1 cellular context compared by ENCODE assay signal in the genomic region with DNA sequence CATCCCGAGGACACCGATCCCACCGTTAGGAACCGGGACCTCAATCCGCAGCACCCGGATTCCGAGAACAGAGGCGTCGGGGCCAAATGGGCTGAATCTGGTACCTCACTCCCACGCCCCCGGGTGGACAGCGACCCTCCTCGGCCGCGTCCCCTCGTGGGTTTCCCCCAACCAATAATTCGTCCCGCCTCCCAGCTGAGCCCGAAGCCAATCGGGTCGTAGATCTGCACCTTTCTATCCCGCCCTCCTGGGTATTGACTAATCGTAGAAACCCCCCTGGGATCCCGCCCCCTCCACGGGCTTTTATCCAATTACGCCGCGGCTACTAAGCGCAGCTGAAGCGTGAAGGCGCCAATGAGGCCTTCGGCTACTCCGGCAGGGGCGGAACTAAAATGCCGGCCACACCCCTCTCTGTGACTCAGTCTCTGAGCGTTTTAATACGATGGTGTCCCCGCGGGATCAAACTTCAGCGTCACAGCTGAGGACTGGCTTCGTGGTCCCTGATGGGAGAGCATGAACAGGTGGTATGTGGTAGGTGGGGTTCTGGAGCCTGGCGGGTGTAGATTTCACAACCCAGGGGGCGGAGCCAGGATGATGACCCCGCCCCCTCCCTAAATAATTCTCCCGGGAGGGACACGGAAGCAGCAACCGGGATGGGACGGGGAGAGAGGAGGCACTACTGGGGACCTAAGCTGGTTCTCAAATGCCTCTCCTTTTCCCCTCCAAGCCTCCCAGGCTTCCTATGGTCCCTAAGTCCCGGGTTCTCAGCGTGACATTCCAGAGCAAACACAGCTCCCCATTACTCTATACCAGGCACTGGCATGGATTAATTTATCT.
TF ChIP-seq lines count a peak whose summit lies in the region.

A gene with protein sequence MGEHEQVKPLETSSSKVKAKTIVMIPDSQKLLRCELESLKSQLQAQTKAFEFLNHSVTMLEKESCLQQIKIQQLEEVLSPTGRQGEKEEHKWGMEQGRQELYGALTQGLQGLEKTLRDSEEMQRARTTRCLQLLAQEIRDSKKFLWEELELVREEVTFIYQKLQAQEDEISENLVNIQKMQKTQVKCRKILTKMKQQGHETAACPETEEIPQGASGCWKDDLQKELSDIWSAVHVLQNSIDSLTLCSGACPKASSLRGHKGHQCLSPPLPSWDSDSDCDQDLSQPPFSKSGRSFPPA (plus strand): TSS at position 416 of the 837 bp plus-strand sequence. CDS start 88 bp downstream, at position 504.
A gene (minus strand): TSS at position 165 of the 837 bp plus-strand sequence. CDS start 649 bp downstream, outside the sequence.

TF ChIP-seq in K562, 482 proteins besides CTCF, POLR2A, EP300 and RAD21 (continued from another document and continues in another):
- TF ChIP-seq, protein P1, sequence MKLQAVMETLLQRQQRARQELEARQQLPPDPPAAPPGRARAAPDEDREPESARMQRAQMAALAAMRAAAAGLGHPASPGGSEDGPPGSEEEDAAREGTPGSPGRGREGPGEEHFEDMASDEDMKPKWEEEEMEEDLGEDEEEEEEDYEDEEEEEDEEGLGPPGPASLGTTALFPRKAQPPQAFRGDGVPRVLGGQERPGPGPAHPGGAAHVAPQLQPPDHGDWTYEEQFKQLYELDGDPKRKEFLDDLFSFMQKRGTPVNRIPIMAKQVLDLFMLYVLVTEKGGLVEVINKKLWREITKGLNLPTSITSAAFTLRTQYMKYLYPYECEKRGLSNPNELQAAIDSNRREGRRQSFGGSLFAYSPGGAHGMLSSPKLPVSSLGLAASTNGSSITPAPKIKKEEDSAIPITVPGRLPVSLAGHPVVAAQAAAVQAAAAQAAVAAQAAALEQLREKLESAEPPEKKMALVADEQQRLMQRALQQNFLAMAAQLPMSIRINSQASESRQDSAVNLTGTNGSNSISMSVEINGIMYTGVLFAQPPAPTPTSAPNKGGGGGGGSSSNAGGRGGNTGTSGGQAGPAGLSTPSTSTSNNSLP (IDR thresholded peaks at IDR 0.05; ENCODE audit: borderline replicate concordance, low read depth, low read length), result peak; percentile 78; the same call in 1 of the 2 replicates
- TF ChIP-seq NRF1 (conservative IDR thresholded peaks at IDR 0.05 in 1 of 2, IDR thresholded peaks at IDR 0.05 in 1 of 2), result peak; percentile 69 to 72
- peak; percentile 98 for TF ChIP-seq CEBPB (tag; IDR thresholded peaks at IDR 0.05)
- TF ChIP-seq KAT7 (CRISPR knock-in tag; IDR thresholded peaks at IDR 0.05; ENCODE audit: borderline replicate concordance), result 0 out of 2 replicates have a peak, but pooled peaks have one; percentile 35
- TF ChIP-seq, protein P2, sequence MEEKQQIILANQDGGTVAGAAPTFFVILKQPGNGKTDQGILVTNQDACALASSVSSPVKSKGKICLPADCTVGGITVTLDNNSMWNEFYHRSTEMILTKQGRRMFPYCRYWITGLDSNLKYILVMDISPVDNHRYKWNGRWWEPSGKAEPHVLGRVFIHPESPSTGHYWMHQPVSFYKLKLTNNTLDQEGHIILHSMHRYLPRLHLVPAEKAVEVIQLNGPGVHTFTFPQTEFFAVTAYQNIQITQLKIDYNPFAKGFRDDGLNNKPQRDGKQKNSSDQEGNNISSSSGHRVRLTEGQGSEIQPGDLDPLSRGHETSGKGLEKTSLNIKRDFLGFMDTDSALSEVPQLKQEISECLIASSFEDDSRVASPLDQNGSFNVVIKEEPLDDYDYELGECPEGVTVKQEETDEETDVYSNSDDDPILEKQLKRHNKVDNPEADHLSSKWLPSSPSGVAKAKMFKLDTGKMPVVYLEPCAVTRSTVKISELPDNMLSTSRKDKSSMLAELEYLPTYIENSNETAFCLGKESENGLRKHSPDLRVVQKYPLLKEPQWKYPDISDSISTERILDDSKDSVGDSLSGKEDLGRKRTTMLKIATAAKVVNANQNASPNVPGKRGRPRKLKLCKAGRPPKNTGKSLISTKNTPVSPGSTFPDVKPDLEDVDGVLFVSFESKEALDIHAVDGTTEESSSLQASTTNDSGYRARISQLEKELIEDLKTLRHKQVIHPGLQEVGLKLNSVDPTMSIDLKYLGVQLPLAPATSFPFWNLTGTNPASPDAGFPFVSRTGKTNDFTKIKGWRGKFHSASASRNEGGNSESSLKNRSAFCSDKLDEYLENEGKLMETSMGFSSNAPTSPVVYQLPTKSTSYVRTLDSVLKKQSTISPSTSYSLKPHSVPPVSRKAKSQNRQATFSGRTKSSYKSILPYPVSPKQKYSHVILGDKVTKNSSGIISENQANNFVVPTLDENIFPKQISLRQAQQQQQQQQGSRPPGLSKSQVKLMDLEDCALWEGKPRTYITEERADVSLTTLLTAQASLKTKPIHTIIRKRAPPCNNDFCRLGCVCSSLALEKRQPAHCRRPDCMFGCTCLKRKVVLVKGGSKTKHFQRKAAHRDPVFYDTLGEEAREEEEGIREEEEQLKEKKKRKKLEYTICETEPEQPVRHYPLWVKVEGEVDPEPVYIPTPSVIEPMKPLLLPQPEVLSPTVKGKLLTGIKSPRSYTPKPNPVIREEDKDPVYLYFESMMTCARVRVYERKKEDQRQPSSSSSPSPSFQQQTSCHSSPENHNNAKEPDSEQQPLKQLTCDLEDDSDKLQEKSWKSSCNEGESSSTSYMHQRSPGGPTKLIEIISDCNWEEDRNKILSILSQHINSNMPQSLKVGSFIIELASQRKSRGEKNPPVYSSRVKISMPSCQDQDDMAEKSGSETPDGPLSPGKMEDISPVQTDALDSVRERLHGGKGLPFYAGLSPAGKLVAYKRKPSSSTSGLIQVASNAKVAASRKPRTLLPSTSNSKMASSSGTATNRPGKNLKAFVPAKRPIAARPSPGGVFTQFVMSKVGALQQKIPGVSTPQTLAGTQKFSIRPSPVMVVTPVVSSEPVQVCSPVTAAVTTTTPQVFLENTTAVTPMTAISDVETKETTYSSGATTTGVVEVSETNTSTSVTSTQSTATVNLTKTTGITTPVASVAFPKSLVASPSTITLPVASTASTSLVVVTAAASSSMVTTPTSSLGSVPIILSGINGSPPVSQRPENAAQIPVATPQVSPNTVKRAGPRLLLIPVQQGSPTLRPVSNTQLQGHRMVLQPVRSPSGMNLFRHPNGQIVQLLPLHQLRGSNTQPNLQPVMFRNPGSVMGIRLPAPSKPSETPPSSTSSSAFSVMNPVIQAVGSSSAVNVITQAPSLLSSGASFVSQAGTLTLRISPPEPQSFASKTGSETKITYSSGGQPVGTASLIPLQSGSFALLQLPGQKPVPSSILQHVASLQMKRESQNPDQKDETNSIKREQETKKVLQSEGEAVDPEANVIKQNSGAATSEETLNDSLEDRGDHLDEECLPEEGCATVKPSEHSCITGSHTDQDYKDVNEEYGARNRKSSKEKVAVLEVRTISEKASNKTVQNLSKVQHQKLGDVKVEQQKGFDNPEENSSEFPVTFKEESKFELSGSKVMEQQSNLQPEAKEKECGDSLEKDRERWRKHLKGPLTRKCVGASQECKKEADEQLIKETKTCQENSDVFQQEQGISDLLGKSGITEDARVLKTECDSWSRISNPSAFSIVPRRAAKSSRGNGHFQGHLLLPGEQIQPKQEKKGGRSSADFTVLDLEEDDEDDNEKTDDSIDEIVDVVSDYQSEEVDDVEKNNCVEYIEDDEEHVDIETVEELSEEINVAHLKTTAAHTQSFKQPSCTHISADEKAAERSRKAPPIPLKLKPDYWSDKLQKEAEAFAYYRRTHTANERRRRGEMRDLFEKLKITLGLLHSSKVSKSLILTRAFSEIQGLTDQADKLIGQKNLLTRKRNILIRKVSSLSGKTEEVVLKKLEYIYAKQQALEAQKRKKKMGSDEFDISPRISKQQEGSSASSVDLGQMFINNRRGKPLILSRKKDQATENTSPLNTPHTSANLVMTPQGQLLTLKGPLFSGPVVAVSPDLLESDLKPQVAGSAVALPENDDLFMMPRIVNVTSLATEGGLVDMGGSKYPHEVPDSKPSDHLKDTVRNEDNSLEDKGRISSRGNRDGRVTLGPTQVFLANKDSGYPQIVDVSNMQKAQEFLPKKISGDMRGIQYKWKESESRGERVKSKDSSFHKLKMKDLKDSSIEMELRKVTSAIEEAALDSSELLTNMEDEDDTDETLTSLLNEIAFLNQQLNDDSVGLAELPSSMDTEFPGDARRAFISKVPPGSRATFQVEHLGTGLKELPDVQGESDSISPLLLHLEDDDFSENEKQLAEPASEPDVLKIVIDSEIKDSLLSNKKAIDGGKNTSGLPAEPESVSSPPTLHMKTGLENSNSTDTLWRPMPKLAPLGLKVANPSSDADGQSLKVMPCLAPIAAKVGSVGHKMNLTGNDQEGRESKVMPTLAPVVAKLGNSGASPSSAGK (IDR thresholded peaks at IDR 0.05), result peak; percentile 70
- TF ChIP-seq MBD2 (IDR thresholded peaks at IDR 0.05; ENCODE audit: borderline replicate concordance, low read depth), result peak; percentile 94
- TF ChIP-seq, protein P3, sequence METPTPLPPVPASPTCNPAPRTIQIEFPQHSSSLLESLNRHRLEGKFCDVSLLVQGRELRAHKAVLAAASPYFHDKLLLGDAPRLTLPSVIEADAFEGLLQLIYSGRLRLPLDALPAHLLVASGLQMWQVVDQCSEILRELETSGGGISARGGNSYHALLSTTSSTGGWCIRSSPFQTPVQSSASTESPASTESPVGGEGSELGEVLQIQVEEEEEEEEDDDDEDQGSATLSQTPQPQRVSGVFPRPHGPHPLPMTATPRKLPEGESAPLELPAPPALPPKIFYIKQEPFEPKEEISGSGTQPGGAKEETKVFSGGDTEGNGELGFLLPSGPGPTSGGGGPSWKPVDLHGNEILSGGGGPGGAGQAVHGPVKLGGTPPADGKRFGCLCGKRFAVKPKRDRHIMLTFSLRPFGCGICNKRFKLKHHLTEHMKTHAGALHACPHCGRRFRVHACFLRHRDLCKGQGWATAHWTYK (CRISPR knock-in tag; IDR thresholded peaks at IDR 0.05), result 0 out of 2 replicates have a peak, but pooled peaks have one; percentile 47
- no peak for TF ChIP-seq ATF1 (CRISPR knock-in tag; IDR thresholded peaks at IDR 0.05)
- TF ChIP-seq ATF1 (tag; IDR thresholded peaks at IDR 0.05), result peak; percentile 88
- TF ChIP-seq ZNF239 (CRISPR knock-in tag; IDR thresholded peaks at IDR 0.05), result peak; percentile 8; the same call in 1 of the 2 replicates
- TF ChIP-seq, protein P4, sequence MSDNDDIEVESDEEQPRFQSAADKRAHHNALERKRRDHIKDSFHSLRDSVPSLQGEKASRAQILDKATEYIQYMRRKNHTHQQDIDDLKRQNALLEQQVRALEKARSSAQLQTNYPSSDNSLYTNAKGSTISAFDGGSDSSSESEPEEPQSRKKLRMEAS (CRISPR knock-in tag; IDR thresholded peaks at IDR 0.05), result peak; percentile 74
- TF ChIP-seq, protein P5, sequence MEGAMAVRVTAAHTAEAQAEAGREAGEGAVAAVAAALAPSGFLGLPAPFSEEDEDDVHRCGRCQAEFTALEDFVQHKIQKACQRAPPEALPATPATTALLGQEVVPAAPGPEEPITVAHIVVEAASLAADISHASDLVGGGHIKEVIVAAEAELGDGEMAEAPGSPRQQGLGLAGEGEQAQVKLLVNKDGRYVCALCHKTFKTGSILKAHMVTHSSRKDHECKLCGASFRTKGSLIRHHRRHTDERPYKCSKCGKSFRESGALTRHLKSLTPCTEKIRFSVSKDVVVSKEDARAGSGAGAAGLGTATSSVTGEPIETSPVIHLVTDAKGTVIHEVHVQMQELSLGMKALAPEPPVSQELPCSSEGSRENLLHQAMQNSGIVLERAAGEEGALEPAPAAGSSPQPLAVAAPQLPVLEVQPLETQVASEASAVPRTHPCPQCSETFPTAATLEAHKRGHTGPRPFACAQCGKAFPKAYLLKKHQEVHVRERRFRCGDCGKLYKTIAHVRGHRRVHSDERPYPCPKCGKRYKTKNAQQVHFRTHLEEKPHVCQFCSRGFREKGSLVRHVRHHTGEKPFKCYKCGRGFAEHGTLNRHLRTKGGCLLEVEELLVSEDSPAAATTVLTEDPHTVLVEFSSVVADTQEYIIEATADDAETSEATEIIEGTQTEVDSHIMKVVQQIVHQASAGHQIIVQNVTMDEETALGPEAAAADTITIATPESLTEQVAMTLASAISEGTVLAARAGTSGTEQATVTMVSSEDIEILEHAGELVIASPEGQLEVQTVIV (CRISPR knock-in tag; IDR thresholded peaks at IDR 0.05; ENCODE audit: borderline replicate concordance), result no peak
- no peak for TF ChIP-seq ZBTB17 (CRISPR knock-in tag; IDR thresholded peaks at IDR 0.05)
- TF ChIP-seq HNRNPLL (IDR thresholded peaks at IDR 0.05; ENCODE audit: low read depth, low read length, poor library complexity, severe bottlenecking), result peak; percentile 60
- TF ChIP-seq E2F3 (CRISPR knock-in tag; IDR thresholded peaks at IDR 0.05), result no peak
- peak; percentile 86; the same call in 1 of the 2 replicates for TF ChIP-seq ATF7 (IDR thresholded peaks at IDR 0.05)
- TF ChIP-seq, protein P6, sequence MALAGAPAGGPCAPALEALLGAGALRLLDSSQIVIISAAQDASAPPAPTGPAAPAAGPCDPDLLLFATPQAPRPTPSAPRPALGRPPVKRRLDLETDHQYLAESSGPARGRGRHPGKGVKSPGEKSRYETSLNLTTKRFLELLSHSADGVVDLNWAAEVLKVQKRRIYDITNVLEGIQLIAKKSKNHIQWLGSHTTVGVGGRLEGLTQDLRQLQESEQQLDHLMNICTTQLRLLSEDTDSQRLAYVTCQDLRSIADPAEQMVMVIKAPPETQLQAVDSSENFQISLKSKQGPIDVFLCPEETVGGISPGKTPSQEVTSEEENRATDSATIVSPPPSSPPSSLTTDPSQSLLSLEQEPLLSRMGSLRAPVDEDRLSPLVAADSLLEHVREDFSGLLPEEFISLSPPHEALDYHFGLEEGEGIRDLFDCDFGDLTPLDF (CRISPR knock-in tag; IDR thresholded peaks at IDR 0.05), result peak; percentile 34; the same call in 1 of the 2 replicates
- peak; percentile 33; the same call in 1 of the 2 replicates for TF ChIP-seq PML (IDR thresholded peaks at IDR 0.05; ENCODE audit: low read length)
- TF ChIP-seq ZNF445 (CRISPR knock-in tag; IDR thresholded peaks at IDR 0.05; ENCODE audit: low read depth), result no peak
- TF ChIP-seq LCOR (CRISPR knock-in tag; IDR thresholded peaks at IDR 0.05), result no peak
- TF ChIP-seq L3MBTL2 (IDR thresholded peaks at IDR 0.05), result peak; percentile 96
- TF ChIP-seq PHF8 (IDR thresholded peaks at IDR 0.05; ENCODE audit: borderline replicate concordance, low read length), result peak; percentile 42; the same call in 1 of the 2 replicates
- TF ChIP-seq KLF13 (tag; IDR thresholded peaks at IDR 0.05; ENCODE audit: borderline replicate concordance, low read depth), result peak; percentile 67; the same call in 1 of the 2 replicates
- TF ChIP-seq MIER1 (IDR thresholded peaks at IDR 0.05; ENCODE audit: low read depth), result no peak
- TF ChIP-seq BRCA1 (IDR thresholded peaks at IDR 0.05), result no peak
- TF ChIP-seq BRCA1 (CRISPR knock-in tag; IDR thresholded peaks at IDR 0.05), result no peak
- TF ChIP-seq ZBTB7A (IDR thresholded peaks at IDR 0.05; ENCODE audit: borderline replicate concordance, control insufficient read depth, low read depth, low read length), result peak; percentile 83
- peak; percentile 16; the same call in 1 of the 2 replicates for TF ChIP-seq PHF21A (IDR thresholded peaks at IDR 0.05; ENCODE audit: borderline replicate concordance, low read depth)
- peak; percentile 90 for TF ChIP-seq FOS (IDR thresholded peaks at IDR 0.05; ENCODE audit: extremely low read depth, insufficient read length)
- TF ChIP-seq CTBP1 (IDR thresholded peaks at IDR 0.05; ENCODE audit: borderline replicate concordance), result peak; percentile 74
- TF ChIP-seq PURB (CRISPR knock-in tag; IDR thresholded peaks at IDR 0.05; ENCODE audit: low read depth), result no peak
- TF ChIP-seq FOXK2 (conservative IDR thresholded peaks at IDR 0.05 in 1 of 2, IDR thresholded peaks at IDR 0.05 in 1 of 2; ENCODE audit: low read depth in 2 of 2), result peak; percentile 49 to 65; a peak in 3 of 4 replicates
- TF ChIP-seq POLR2G (IDR thresholded peaks at IDR 0.05; ENCODE audit: low read depth, low read length), result peak; percentile 46; the same call in 1 of the 2 replicates
